1 cellular context compared by ENCODE assay signal in the genomic region with DNA sequence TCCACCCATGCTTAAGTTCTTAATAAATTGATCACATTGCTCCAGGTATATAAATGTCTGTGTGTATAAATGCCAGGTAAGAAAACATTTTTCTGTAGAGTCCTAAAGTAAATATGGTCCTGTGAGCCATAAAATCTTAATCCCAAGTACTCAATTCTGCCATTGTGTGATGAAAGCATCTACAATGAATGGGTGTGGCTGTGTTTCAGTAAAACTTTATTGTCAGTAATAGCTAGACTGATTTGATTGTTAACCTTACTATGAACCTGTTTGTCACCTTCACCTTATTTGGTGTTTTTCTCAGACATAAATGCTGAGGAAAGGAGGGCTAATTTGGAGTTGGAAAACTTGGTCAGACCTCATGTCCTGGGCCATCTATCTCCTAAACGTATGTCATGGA.
TF ChIP-seq lines count a peak whose summit lies in the region.

No MANE protein-coding gene starts in this region.

TF ChIP-seq in K562, 482 proteins besides CTCF, POLR2A, EP300 and RAD21 (continued from another document):
- TF ChIP-seq, protein P1, sequence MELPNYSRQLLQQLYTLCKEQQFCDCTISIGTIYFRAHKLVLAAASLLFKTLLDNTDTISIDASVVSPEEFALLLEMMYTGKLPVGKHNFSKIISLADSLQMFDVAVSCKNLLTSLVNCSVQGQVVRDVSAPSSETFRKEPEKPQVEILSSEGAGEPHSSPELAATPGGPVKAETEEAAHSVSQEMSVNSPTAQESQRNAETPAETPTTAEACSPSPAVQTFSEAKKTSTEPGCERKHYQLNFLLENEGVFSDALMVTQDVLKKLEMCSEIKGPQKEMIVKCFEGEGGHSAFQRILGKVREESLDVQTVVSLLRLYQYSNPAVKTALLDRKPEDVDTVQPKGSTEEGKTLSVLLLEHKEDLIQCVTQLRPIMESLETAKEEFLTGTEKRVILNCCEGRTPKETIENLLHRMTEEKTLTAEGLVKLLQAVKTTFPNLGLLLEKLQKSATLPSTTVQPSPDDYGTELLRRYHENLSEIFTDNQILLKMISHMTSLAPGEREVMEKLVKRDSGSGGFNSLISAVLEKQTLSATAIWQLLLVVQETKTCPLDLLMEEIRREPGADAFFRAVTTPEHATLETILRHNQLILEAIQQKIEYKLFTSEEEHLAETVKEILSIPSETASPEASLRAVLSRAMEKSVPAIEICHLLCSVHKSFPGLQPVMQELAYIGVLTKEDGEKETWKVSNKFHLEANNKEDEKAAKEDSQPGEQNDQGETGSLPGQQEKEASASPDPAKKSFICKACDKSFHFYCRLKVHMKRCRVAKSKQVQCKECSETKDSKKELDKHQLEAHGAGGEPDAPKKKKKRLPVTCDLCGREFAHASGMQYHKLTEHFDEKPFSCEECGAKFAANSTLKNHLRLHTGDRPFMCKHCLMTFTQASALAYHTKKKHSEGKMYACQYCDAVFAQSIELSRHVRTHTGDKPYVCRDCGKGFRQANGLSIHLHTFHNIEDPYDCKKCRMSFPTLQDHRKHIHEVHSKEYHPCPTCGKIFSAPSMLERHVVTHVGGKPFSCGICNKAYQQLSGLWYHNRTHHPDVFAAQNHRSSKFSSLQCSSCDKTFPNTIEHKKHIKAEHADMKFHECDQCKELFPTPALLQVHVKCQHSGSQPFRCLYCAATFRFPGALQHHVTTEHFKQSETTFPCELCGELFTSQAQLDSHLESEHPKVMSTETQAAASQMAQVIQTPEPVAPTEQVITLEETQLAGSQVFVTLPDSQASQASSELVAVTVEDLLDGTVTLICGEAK (IDR thresholded peaks at IDR 0.05) = peak; percentile 75
- TF ChIP-seq, protein P1 (CRISPR knock-in tag; IDR thresholded peaks at IDR 0.05) = peak; percentile 56; the same call in 1 of the 2 replicates
TF ChIP-seq in K562: peak in this region for 1.
